Comparison of ENCODE assay signal across 2 cellular contexts in the genomic region with DNA sequence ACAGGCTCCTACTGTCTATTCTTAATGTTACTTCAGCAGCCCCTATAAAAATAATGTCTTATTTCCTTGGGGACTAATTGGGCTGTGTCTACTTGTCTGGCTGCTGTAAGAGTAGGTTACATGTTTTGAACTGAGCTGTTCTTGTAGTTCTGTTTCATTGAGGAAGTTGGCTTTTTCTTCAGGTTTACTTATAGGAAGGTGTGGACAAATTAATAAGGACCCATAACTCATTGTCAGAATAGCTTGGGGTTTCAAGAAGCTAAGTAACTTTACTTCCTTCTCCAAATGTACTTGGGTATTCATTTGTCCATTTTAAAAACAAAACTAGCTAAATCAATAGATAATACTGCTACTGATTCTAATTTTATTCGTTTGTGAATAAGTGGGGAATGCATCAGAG.
TF ChIP-seq lines count a peak whose summit lies in the region.

No MANE protein-coding gene starts in this region.

TF ChIP-seq in HCT116, 20 proteins besides CTCF, POLR2A, EP300 and RAD21:
- TF ChIP-seq SIN3A (IDR thresholded peaks at IDR 0.05; ENCODE audit: low read depth) (no peak), EGR1 (IDR thresholded peaks at IDR 0.05; ENCODE audit: low read depth) (no peak), TCF7L2 (IDR thresholded peaks at IDR 0.05; ENCODE audit: borderline replicate concordance, extremely low read depth, insufficient read depth, insufficient read length) (no peak), SRF (IDR thresholded peaks at IDR 0.05; ENCODE audit: low read depth) (no peak), CBX3 (IDR thresholded peaks at IDR 0.05; ENCODE audit: low read depth) (no peak), JUND (IDR thresholded peaks at IDR 0.05) (no peak), ZNF274 (IDR thresholded peaks at IDR 0.05; ENCODE audit: low read depth, low read length) (no peak), CEBPB (IDR thresholded peaks at IDR 0.05; ENCODE audit: low read depth) (no peak), ZFX (IDR thresholded peaks at IDR 0.05) (no peak), YY1 (IDR thresholded peaks at IDR 0.05; ENCODE audit: extremely low read depth, insufficient replicate concordance, low read depth, low read length) (no peak), ELF1 (IDR thresholded peaks at IDR 0.05; ENCODE audit: borderline replicate concordance, low read depth) (no peak), EZH2phosphoT487 (IDR thresholded peaks at IDR 0.05; ENCODE audit: borderline replicate concordance) (no peak), SP1 (IDR thresholded peaks at IDR 0.05; ENCODE audit: low read depth) (no peak), EZH2 (IDR thresholded peaks at IDR 0.05) (no peak), FOSL1 (IDR thresholded peaks at IDR 0.05; ENCODE audit: low read depth) (no peak), POLR2AphosphoS5 (IDR thresholded peaks at IDR 0.05; ENCODE audit: low read depth, low read length) (no peak)
- TF ChIP-seq, protein P1, sequence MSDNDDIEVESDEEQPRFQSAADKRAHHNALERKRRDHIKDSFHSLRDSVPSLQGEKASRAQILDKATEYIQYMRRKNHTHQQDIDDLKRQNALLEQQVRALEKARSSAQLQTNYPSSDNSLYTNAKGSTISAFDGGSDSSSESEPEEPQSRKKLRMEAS (IDR thresholded peaks at IDR 0.05): no peak
- TF ChIP-seq, protein P2, sequence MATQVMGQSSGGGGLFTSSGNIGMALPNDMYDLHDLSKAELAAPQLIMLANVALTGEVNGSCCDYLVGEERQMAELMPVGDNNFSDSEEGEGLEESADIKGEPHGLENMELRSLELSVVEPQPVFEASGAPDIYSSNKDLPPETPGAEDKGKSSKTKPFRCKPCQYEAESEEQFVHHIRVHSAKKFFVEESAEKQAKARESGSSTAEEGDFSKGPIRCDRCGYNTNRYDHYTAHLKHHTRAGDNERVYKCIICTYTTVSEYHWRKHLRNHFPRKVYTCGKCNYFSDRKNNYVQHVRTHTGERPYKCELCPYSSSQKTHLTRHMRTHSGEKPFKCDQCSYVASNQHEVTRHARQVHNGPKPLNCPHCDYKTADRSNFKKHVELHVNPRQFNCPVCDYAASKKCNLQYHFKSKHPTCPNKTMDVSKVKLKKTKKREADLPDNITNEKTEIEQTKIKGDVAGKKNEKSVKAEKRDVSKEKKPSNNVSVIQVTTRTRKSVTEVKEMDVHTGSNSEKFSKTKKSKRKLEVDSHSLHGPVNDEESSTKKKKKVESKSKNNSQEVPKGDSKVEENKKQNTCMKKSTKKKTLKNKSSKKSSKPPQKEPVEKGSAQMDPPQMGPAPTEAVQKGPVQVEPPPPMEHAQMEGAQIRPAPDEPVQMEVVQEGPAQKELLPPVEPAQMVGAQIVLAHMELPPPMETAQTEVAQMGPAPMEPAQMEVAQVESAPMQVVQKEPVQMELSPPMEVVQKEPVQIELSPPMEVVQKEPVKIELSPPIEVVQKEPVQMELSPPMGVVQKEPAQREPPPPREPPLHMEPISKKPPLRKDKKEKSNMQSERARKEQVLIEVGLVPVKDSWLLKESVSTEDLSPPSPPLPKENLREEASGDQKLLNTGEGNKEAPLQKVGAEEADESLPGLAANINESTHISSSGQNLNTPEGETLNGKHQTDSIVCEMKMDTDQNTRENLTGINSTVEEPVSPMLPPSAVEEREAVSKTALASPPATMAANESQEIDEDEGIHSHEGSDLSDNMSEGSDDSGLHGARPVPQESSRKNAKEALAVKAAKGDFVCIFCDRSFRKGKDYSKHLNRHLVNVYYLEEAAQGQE (IDR thresholded peaks at IDR 0.05; ENCODE audit: low read depth): no peak
- TF ChIP-seq, protein P3, sequence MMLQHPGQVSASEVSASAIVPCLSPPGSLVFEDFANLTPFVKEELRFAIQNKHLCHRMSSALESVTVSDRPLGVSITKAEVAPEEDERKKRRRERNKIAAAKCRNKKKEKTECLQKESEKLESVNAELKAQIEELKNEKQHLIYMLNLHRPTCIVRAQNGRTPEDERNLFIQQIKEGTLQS (IDR thresholded peaks at IDR 0.05): no peak
- TF ChIP-seq, protein P4, sequence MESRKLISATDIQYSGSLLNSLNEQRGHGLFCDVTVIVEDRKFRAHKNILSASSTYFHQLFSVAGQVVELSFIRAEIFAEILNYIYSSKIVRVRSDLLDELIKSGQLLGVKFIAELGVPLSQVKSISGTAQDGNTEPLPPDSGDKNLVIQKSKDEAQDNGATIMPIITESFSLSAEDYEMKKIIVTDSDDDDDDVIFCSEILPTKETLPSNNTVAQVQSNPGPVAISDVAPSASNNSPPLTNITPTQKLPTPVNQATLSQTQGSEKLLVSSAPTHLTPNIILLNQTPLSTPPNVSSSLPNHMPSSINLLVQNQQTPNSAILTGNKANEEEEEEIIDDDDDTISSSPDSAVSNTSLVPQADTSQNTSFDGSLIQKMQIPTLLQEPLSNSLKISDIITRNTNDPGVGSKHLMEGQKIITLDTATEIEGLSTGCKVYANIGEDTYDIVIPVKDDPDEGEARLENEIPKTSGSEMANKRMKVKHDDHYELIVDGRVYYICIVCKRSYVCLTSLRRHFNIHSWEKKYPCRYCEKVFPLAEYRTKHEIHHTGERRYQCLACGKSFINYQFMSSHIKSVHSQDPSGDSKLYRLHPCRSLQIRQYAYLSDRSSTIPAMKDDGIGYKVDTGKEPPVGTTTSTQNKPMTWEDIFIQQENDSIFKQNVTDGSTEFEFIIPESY (IDR thresholded peaks at IDR 0.05; ENCODE audit: extremely low read depth, insufficient replicate concordance, low read length): no peak

TF ChIP-seq in GM12878, 131 proteins besides CTCF, POLR2A, EP300 and RAD21:
- TF ChIP-seq RELA (IDR thresholded peaks at IDR 0.05; ENCODE audit: borderline replicate concordance, partially characterized antibody) (no peak), NRF1 (conservative IDR thresholded peaks at IDR 0.05; ENCODE audit: low read depth, low read length) (no peak), ZNF217 (IDR thresholded peaks at IDR 0.05) (peak; percentile 64; the same call in 1 of the 2 replicates), MTA2 (IDR thresholded peaks at IDR 0.05; ENCODE audit: low read depth) (peak; percentile 50; the same call in 1 of the 2 replicates), SMC3 (IDR thresholded peaks at IDR 0.05; ENCODE audit: borderline replicate concordance, low read length) (no peak), IKZF2 (IDR thresholded peaks at IDR 0.05) (0 out of 4 replicates have a peak, but pooled peaks of 1 of the 2 experiments have one; percentile 25), MXI1 (IDR thresholded peaks at IDR 0.05; ENCODE audit: low read depth, low read length) (no peak)
- TF ChIP-seq, protein P5, sequence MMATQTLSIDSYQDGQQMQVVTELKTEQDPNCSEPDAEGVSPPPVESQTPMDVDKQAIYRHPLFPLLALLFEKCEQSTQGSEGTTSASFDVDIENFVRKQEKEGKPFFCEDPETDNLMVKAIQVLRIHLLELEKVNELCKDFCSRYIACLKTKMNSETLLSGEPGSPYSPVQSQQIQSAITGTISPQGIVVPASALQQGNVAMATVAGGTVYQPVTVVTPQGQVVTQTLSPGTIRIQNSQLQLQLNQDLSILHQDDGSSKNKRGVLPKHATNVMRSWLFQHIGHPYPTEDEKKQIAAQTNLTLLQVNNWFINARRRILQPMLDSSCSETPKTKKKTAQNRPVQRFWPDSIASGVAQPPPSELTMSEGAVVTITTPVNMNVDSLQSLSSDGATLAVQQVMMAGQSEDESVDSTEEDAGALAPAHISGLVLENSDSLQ (IDR thresholded peaks at IDR 0.05): peak; percentile 58
